In the genomic region with DNA sequence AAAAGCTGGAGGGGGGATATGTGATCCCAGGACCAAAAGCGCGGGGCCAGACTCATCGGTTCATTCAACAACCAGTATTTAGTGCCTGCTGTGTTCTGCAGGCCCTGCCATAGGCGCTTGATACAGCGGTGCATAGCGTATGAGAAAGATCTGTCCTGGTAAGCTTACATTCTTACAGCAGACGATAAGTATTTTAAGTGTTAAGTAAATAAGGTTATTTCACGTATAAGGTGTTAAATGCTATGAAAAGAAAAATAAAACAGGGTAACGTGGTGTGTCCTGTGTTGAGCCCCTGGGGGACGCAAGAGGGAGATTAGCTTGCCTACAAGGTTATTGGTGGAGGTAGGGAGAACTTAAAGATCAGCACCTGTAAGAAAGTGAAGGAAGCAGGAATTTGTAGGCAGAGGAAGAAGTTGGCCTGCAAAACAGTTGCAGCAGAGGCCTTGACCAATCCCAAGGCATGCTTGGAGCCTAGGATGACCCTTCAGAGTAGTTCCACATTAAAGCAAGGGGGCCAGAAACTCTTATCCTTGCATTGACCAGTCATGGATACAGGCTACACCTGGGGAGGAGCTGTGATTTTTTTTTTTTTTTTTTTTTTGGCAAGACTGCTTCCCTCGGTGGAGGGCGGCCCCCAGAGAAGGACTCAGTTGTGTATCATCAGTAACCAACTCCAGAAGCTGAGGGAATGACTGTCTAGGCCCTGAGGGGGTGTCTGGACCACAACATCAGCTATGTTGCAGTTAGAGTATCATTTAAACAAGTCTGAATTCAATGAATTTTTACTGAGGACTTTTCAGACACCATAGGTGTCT, we compare ENCODE assay signal across 8 cellular contexts. TPM values are rescaled to one million over a fixed set of nuclear protein-coding genes. Genes with fewer than 3 reads are reported as not detected.
DNase-seq lines count a peak whose midpoint lies in the region; ATAC-seq lines count a peak whose summit lies in the region.

No MANE protein-coding gene starts in this region.

- H3K27me3 ChIP-seq in mucosa of rectum (ENCODE audit: control insufficient read depth in 2 of 2, insufficient read depth in 2 of 2, low read length in 2 of 2): no peaks in the 10 kb centered on the region

- no peaks in the 10 kb centered on the region for H3K36me3 ChIP-seq in mucosa of rectum (ENCODE audit: control insufficient read depth in 2 of 2, insufficient read depth in 2 of 2, low read length in 2 of 2)

- ATAC-seq in HG03442 (IDR thresholded peaks at IDR 0.05; ENCODE audit: unreplicated experiment): no peak

- H3K9ac ChIP-seq in mucosa of rectum (ENCODE audit: low read depth in 1 of 2, low read length in 2 of 2): peak overlapping the region; percentile 89 to 98

- no peaks in the 10 kb centered on the region for H3K9me3 ChIP-seq in mucosa of rectum (ENCODE audit: control insufficient read depth in 2 of 2, low read length in 2 of 2)

- H3K27ac ChIP-seq in caudate nucleus (ENCODE audit: low read depth, low read length): peak overlapping the region; percentile 96
- peak overlapping the region; percentile 99 to 100 for H3K27ac ChIP-seq in mucosa of rectum (ENCODE audit: low read depth in 2 of 2, low read length in 2 of 2)

- peaks cover 6 to 9% of the 10 kb centered on the region in 2 donors for H3K4me1 ChIP-seq in mucosa of rectum (ENCODE audit: control insufficient read depth in 2 of 2, insufficient read depth in 2 of 2, low read length in 2 of 2)

- H3K4me3 ChIP-seq in mucosa of rectum (ENCODE audit: low read length in 2 of 2): peak overlapping the region; percentile 83 to 86

- DNase-seq in NCI-H2196 treated with DMSO at 0.1 percent for 48 hours (lab: John Stamatoyannopoulos, UW; ENCODE audit: unreplicated experiment): peak; percentile 68
- DNase-seq in NCI-H2196 (lab: John Stamatoyannopoulos, UW; ENCODE audit: unreplicated experiment): no peak
- peak; percentile 21 for DNase-seq in NCI-H1436 (lab: John Stamatoyannopoulos, UW)
- DNase-seq in caudate nucleus (lab: John Stamatoyannopoulos, UW): no peak
- DNase-seq in SK-N-DZ (ENCODE audit: low spot score): no peak
- DNase-seq in epidermal melanocyte (ENCODE audit: insufficient read length, low spot score): no peak

RNA-seq across cellular contexts. Expression of a gene that starts 0.5 kb away (rescaled TPM):
- polyA plus RNA-seq in SK-N-DZ (2014; cell fraction: cytosol; rRNA removed): 9.5 and 14.5 TPM in 2 replicates
- polyA plus RNA-seq in SK-N-DZ (2014; cell fraction: nucleus; rRNA removed): 10.3 and 15.3 TPM in 2 replicates

RNA-seq across cellular contexts. Expression of a gene that starts 26.7 kb away (rescaled TPM):
- 0.08 TPM in 1 of 2 replicates, not detected in the other for polyA plus RNA-seq in SK-N-DZ (2014; cell fraction: cytosol; rRNA removed)
- polyA plus RNA-seq in SK-N-DZ (2014; cell fraction: nucleus; rRNA removed): 0.06 TPM in 1 of 2 replicates, not detected in the other

Comparison
In these comparisons a context has a peak if more than half of its experiments do, and no peak if none do; other contexts are left out.
1. DNase-seq: peak in NCI-H2196 treated with DMSO at 0.1 percent for 48 hours (single experiment) and NCI-H1436 (single experiment); none in NCI-H2196 (single experiment), caudate nucleus (0 of 61), SK-N-DZ (single experiment) and epidermal melanocyte (single experiment).